Comparison of ENCODE assay signal across 8 cellular contexts in the genomic region with DNA sequence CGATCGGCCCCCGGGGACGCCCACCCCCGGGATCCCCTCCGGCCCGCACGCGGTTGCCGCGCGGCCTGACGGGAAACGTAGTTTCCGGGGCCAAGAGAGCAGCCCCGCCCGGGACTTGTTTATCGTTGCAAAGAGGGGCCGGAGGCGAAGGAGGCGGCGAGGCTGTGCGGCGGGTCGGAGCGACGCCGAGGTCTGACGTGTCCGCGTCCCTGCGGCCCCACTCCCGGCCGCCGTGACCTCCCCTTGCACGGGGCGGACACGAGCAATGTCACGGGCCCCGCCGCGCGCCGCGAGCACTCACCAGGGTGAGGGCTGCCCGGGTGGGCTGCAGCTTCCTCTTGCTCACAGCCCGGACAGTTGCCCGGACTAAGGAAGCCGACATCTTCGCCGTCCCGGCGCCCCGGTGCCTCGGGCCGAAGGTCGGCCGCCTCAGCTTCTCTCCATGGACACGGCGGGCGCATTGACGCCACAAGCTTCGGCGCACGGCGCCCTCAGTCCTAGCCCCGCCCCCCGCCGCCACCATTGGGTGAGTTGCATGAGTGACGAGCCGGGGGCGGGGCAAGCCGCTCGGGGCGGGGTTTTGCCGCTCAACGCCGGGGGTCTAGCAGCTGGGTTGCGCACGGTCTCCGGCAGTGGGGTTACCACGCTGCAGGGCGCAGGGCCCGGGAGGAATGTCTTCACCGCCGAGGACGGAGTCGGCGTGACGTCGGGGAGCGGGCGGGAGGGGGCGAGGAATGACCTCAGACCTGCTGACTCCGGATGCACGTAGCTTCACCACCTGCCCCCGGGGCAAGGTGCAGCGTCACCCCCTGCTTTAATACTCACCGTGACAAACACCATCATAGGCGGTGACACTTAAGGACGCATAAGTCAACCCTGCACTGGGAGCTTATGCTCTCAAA. TPM values are rescaled to one million over a fixed set of nuclear protein-coding genes. Genes with fewer than 3 reads are reported as not detected.
DNase-seq lines count a peak whose midpoint lies in the region; ATAC-seq and TF ChIP-seq lines count a peak whose summit lies in the region.

A gene (minus strand): TSS at position 462 of the 902 bp plus-strand sequence. CDS start 80 bp downstream, at position 382.

- TF ChIP-seq CTCF in right atrium auricular region (IDR thresholded peaks at IDR 0.05) (no peak), uterus (IDR thresholded peaks at IDR 0.05) (no peak)

- H3K9me3 ChIP-seq in right atrium auricular region (no peaks in the 10 kb centered on the region), uterus (no peaks in the 10 kb centered on the region)

- TF ChIP-seq POLR2A in GM18505 (IDR thresholded peaks at IDR 0.05; ENCODE audit: borderline replicate concordance, extremely low read depth, insufficient read depth, insufficient read length) = peak; percentile 83
- peak; percentile 85 to 86 for TF ChIP-seq POLR2A in uterus (IDR thresholded peaks at IDR 0.05)

- H3K4me3 ChIP-seq in right atrium auricular region (peak within 1 kb of the TSS; percentile 69 to 94), uterus (peak within 1 kb of the TSS; percentile 71 to 81)

- H3K27me3 ChIP-seq in right atrium auricular region = no peaks in the 10 kb centered on the region
- H3K27me3 ChIP-seq in uterus = no peaks in the 10 kb centered on the region

- ATAC-seq in GM18505 (IDR thresholded peaks at IDR 0.05; ENCODE audit: unreplicated experiment) = peak; percentile 81
- peak; percentile 76 for ATAC-seq in HG02943 (IDR thresholded peaks at IDR 0.05; ENCODE audit: low read depth, unreplicated experiment)

- no peaks in the 10 kb centered on the region for H3K36me3 ChIP-seq in right atrium auricular region
- H3K36me3 ChIP-seq in uterus = no peaks in the 10 kb centered on the region

- H3K27ac ChIP-seq in right atrium auricular region (peak within 1 kb of the TSS; percentile 98 to 99), uterus (peak within 1 kb of the TSS; percentile 90 to 91)

- peaks cover 0 to 29% of the 10 kb centered on the region in 2 donors for H3K4me1 ChIP-seq in right atrium auricular region
- peaks cover 0 to 5% of the 10 kb centered on the region in 2 donors for H3K4me1 ChIP-seq in uterus

- DNase-seq in NCI-H187 (lab: John Stamatoyannopoulos, UW) = peak; percentile 55 to 84
- peak; percentile 51 to 98 (median 94) for DNase-seq in anterior cingulate cortex (lab: John Stamatoyannopoulos, UW)
- peak; percentile 97 for DNase-seq in right atrium auricular region (ENCODE audit: low spot score)
- peak; percentile 96 for DNase-seq in putamen (ENCODE audit: low spot score)
- DNase-seq in uterus = peak; percentile 97

- intact Hi-C loops in T-helper 2 cell treated with Interferon-gamma antibody and Interleukin-4, amounts not matched to agents 100 ng/mL and 5 ng/mL, for 36 hours (cut with micrococcal nuclease) = loop anchor here (1.0 to 10.0 kb wide), 5 partner anchors 21 to 1692 kb away; a partner anchor contains a TSS
- intact Hi-C loops in uterus (cut with DNase I; ENCODE audit: low total_unique reads) = no loop called here

RNA-seq across cellular contexts. Expression of the gene that starts here (rescaled TPM):
- 22.1 and 23.9 TPM in 2 replicates for total RNA-seq in T-helper 2 cell treated with Interferon-gamma antibody and Interleukin-4, amounts not matched to agents 100 ng/mL and 5 ng/mL, for 36 hours
- total RNA-seq in right atrium auricular region = 10 to 100 TPM; 54.8 to 99.9 TPM
- 10 to 100 TPM in 3 of 4 donors, 1 to 10 TPM in 1; 8.7 to 62.4 (median 42.4) TPM for total RNA-seq in uterus

Comparison
In these comparisons a context has a peak if more than half of its experiments do, and no peak if none do; other contexts are left out.
1. Peak in every context shown above with its lines: DNase-seq, ATAC-seq, H3K4me3 ChIP-seq and H3K27ac ChIP-seq.